1 cellular context compared by ENCODE assay signal in the genomic region with DNA sequence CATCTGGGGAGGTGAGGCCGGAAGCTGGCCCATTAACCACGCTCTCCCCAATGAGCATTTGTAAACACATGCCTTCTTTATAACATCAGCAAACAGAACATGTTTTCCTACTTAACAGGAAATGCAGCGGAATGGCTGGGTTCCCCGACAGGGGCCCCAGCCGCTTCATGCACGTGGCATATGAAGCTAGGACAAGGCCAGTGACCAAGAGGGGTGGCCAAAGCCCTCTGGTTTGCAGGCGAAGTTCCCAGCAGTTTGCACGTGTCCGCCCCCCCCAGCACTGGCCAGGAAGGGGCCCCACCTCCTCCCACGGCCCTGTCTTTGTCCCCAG.
A peak's percentile ranks its signal among the peaks of the same experiment; 100 is the strongest.
TF ChIP-seq lines count a peak whose summit lies in the region.

No MANE protein-coding gene starts in this region.

TF ChIP-seq in HepG2, 621 proteins besides CTCF, POLR2A, EP300 and RAD21 (continued from another document and continues in another):
- peak; percentile 91; the same call in 1 of the 2 replicates for TF ChIP-seq ZBTB20 (CRISPR knock-in tag; IDR thresholded peaks at IDR 0.05; ENCODE audit: borderline replicate concordance, low read depth)
- no peak for TF ChIP-seq ZNF841 (CRISPR knock-in tag; IDR thresholded peaks at IDR 0.05; ENCODE audit: borderline replicate concordance)
- TF ChIP-seq MZF1 (CRISPR knock-in tag; IDR thresholded peaks at IDR 0.05; ENCODE audit: borderline replicate concordance) = no peak
- TF ChIP-seq, protein P1, sequence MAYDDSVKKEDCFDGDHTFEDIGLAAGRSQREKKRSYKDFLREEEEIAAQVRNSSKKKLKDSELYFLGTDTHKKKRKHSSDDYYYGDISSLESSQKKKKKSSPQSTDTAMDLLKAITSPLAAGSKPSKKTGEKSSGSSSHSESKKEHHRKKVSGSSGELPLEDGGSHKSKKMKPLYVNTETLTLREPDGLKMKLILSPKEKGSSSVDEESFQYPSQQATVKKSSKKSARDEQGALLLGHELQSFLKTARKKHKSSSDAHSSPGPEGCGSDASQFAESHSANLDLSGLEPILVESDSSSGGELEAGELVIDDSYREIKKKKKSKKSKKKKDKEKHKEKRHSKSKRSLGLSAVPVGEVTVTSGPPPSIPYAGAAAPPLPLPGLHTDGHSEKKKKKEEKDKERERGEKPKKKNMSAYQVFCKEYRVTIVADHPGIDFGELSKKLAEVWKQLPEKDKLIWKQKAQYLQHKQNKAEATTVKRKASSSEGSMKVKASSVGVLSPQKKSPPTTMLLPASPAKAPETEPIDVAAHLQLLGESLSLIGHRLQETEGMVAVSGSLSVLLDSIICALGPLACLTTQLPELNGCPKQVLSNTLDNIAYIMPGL (CRISPR knock-in tag; IDR thresholded peaks at IDR 0.05; ENCODE audit: borderline replicate concordance in 1 of 2, low read depth in 1 of 2) = peak; percentile 59 to 63; a peak in 2 of 4 replicates
- TF ChIP-seq, protein P2, sequence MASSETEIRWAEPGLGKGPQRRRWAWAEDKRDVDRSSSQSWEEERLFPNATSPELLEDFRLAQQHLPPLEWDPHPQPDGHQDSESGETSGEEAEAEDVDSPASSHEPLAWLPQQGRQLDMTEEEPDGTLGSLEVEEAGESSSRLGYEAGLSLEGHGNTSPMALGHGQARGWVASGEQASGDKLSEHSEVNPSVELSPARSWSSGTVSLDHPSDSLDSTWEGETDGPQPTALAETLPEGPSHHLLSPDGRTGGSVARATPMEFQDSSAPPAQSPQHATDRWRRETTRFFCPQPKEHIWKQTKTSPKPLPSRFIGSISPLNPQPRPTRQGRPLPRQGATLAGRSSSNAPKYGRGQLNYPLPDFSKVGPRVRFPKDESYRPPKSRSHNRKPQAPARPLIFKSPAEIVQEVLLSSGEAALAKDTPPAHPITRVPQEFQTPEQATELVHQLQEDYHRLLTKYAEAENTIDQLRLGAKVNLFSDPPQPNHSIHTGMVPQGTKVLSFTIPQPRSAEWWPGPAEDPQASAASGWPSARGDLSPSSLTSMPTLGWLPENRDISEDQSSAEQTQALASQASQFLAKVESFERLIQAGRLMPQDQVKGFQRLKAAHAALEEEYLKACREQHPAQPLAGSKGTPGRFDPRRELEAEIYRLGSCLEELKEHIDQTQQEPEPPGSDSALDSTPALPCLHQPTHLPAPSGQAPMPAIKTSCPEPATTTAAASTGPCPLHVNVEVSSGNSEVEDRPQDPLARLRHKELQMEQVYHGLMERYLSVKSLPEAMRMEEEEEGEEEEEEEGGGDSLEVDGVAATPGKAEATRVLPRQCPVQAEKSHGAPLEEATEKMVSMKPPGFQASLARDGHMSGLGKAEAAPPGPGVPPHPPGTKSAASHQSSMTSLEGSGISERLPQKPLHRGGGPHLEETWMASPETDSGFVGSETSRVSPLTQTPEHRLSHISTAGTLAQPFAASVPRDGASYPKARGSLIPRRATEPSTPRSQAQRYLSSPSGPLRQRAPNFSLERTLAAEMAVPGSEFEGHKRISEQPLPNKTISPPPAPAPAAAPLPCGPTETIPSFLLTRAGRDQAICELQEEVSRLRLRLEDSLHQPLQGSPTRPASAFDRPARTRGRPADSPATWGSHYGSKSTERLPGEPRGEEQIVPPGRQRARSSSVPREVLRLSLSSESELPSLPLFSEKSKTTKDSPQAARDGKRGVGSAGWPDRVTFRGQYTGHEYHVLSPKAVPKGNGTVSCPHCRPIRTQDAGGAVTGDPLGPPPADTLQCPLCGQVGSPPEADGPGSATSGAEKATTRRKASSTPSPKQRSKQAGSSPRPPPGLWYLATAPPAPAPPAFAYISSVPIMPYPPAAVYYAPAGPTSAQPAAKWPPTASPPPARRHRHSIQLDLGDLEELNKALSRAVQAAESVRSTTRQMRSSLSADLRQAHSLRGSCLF (CRISPR knock-in tag; IDR thresholded peaks at IDR 0.05; ENCODE audit: borderline replicate concordance) = no peak
- TF ChIP-seq, protein P3, sequence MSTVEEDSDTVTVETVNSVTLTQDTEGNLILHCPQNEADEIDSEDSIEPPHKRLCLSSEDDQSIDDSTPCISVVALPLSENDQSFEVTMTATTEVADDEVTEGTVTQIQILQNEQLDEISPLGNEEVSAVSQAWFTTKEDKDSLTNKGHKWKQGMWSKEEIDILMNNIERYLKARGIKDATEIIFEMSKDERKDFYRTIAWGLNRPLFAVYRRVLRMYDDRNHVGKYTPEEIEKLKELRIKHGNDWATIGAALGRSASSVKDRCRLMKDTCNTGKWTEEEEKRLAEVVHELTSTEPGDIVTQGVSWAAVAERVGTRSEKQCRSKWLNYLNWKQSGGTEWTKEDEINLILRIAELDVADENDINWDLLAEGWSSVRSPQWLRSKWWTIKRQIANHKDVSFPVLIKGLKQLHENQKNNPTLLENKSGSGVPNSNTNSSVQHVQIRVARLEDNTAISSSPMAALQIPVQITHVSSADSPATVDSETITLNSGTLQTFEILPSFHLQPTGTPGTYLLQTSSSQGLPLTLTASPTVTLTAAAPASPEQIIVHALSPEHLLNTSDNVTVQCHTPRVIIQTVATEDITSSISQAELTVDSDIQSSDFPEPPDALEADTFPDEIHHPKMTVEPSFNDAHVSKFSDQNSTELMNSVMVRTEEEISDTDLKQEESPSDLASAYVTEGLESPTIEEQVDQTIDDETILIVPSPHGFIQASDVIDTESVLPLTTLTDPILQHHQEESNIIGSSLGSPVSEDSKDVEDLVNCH (CRISPR knock-in tag; IDR thresholded peaks at IDR 0.05) = no peak
- TF ChIP-seq ZBTB49 (CRISPR knock-in tag; IDR thresholded peaks at IDR 0.05; ENCODE audit: borderline replicate concordance) = no peak
- no peak for TF ChIP-seq NFYC (CRISPR knock-in tag; IDR thresholded peaks at IDR 0.05)
- TF ChIP-seq MEIS1 (CRISPR knock-in tag; IDR thresholded peaks at IDR 0.05; ENCODE audit: borderline replicate concordance) = 0 out of 2 replicates have a peak, but pooled peaks have one; percentile 50
- TF ChIP-seq, protein P4, sequence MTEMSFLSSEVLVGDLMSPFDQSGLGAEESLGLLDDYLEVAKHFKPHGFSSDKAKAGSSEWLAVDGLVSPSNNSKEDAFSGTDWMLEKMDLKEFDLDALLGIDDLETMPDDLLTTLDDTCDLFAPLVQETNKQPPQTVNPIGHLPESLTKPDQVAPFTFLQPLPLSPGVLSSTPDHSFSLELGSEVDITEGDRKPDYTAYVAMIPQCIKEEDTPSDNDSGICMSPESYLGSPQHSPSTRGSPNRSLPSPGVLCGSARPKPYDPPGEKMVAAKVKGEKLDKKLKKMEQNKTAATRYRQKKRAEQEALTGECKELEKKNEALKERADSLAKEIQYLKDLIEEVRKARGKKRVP (CRISPR knock-in tag; IDR thresholded peaks at IDR 0.05) = peak in 1 of 2 experiments; percentile 75; a peak in 2 of 4 replicates
- TF ChIP-seq HNF4G (IDR thresholded peaks at IDR 0.05; ENCODE audit: borderline replicate concordance, low read depth, low read length) = no peak
- TF ChIP-seq HNF4G (CRISPR knock-in tag; IDR thresholded peaks at IDR 0.05; ENCODE audit: borderline replicate concordance, low read depth) = no peak
- TF ChIP-seq ZNF180 (CRISPR knock-in tag; IDR thresholded peaks at IDR 0.05; ENCODE audit: borderline replicate concordance, low read depth) = no peak
- TF ChIP-seq, protein P5, sequence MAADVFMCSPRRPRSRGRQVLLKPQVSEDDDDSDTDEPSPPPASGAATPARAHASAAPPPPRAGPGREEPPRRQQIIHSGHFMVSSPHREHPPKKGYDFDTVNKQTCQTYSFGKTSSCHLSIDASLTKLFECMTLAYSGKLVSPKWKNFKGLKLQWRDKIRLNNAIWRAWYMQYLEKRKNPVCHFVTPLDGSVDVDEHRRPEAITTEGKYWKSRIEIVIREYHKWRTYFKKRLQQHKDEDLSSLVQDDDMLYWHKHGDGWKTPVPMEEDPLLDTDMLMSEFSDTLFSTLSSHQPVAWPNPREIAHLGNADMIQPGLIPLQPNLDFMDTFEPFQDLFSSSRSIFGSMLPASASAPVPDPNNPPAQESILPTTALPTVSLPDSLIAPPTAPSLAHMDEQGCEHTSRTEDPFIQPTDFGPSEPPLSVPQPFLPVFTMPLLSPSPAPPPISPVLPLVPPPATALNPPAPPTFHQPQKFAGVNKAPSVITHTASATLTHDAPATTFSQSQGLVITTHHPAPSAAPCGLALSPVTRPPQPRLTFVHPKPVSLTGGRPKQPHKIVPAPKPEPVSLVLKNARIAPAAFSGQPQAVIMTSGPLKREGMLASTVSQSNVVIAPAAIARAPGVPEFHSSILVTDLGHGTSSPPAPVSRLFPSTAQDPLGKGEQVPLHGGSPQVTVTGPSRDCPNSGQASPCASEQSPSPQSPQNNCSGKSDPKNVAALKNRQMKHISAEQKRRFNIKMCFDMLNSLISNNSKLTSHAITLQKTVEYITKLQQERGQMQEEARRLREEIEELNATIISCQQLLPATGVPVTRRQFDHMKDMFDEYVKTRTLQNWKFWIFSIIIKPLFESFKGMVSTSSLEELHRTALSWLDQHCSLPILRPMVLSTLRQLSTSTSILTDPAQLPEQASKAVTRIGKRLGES (CRISPR knock-in tag; IDR thresholded peaks at IDR 0.05; ENCODE audit: borderline replicate concordance) = peak; percentile 54; the same call in 1 of the 2 replicates
- TF ChIP-seq, protein P6, sequence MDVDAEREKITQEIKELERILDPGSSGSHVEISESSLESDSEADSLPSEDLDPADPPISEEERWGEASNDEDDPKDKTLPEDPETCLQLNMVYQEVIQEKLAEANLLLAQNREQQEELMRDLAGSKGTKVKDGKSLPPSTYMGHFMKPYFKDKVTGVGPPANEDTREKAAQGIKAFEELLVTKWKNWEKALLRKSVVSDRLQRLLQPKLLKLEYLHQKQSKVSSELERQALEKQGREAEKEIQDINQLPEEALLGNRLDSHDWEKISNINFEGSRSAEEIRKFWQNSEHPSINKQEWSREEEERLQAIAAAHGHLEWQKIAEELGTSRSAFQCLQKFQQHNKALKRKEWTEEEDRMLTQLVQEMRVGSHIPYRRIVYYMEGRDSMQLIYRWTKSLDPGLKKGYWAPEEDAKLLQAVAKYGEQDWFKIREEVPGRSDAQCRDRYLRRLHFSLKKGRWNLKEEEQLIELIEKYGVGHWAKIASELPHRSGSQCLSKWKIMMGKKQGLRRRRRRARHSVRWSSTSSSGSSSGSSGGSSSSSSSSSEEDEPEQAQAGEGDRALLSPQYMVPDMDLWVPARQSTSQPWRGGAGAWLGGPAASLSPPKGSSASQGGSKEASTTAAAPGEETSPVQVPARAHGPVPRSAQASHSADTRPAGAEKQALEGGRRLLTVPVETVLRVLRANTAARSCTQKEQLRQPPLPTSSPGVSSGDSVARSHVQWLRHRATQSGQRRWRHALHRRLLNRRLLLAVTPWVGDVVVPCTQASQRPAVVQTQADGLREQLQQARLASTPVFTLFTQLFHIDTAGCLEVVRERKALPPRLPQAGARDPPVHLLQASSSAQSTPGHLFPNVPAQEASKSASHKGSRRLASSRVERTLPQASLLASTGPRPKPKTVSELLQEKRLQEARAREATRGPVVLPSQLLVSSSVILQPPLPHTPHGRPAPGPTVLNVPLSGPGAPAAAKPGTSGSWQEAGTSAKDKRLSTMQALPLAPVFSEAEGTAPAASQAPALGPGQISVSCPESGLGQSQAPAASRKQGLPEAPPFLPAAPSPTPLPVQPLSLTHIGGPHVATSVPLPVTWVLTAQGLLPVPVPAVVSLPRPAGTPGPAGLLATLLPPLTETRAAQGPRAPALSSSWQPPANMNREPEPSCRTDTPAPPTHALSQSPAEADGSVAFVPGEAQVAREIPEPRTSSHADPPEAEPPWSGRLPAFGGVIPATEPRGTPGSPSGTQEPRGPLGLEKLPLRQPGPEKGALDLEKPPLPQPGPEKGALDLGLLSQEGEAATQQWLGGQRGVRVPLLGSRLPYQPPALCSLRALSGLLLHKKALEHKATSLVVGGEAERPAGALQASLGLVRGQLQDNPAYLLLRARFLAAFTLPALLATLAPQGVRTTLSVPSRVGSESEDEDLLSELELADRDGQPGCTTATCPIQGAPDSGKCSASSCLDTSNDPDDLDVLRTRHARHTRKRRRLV (CRISPR knock-in tag; IDR thresholded peaks at IDR 0.05) = no peak
- TF ChIP-seq KMT2A (CRISPR knock-in tag; IDR thresholded peaks at IDR 0.05) = no peak
- 0 out of 2 replicates have a peak, but pooled peaks have one; percentile 46 for TF ChIP-seq ZZZ3 (CRISPR knock-in tag; IDR thresholded peaks at IDR 0.05; ENCODE audit: borderline replicate concordance)
- TF ChIP-seq TBX3 (IDR thresholded peaks at IDR 0.05; ENCODE audit: borderline replicate concordance) = peak; percentile 41; the same call in 1 of the 2 replicates
- no peak for TF ChIP-seq ZSCAN25 (CRISPR knock-in tag; IDR thresholded peaks at IDR 0.05)
- TF ChIP-seq ZNF124 (CRISPR knock-in tag; IDR thresholded peaks at IDR 0.05) = 0 out of 2 replicates have a peak, but pooled peaks have one; percentile 43
- peak; percentile 77; the same call in 1 of the 2 replicates for TF ChIP-seq ZNF709 (CRISPR knock-in tag; IDR thresholded peaks at IDR 0.05)
- TF ChIP-seq ZNF572 (CRISPR knock-in tag; IDR thresholded peaks at IDR 0.05) = peak; percentile 46; the same call in 1 of the 2 replicates
- TF ChIP-seq HOXA3 (CRISPR knock-in tag; IDR thresholded peaks at IDR 0.05) = no peak
- TF ChIP-seq, protein P7, sequence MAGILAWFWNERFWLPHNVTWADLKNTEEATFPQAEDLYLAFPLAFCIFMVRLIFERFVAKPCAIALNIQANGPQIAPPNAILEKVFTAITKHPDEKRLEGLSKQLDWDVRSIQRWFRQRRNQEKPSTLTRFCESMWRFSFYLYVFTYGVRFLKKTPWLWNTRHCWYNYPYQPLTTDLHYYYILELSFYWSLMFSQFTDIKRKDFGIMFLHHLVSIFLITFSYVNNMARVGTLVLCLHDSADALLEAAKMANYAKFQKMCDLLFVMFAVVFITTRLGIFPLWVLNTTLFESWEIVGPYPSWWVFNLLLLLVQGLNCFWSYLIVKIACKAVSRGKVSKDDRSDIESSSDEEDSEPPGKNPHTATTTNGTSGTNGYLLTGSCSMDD (CRISPR knock-in tag; IDR thresholded peaks at IDR 0.05) = no peak
- peak; percentile 61 for TF ChIP-seq MNT (IDR thresholded peaks at IDR 0.05)
